ENCODE assay signal across 8 cellular contexts in the genomic region with DNA sequence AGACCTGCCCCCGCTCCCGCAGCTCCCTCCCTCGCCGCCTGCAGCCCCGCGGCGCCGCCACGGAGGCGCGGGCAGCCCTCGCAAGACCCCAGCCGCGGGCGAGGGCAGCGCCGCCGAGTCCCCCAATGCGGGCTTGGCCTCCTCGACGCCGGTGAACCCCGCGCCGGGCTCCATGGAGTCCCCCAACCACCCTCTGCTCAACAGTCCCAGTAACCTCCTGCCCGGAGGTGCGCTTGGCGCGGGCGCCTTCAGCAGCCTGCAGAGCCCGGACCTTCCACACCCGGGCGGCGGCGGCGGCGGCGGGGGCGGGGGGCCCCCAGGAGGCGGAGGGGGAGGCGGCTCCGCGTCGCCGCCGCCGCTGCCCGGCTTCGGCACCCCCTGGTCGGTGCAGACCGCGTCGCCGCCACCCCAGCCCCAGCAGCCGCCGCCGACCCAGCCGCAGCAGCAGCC. TPM values are rescaled to one million over a fixed set of nuclear protein-coding genes. Genes with fewer than 3 reads are reported as not detected.
DNase-seq lines count a peak whose midpoint lies in the region; ATAC-seq and TF ChIP-seq lines count a peak whose summit lies in the region.

No MANE protein-coding gene starts in this region.

- peaks cover 23% of the 10 kb centered on the region for H3K4me1 Mint-ChIP-seq in activated B cell treated with CpG ODN at 0.5 μM for 24 hours
- H3K4me1 Mint-ChIP-seq in dendritic cell treated with granulocyte-macrophage colony-stimulating factor and Interleukin-4, amounts not matched to agents 40 ng/mL and 50 ng/mL, for 4 days (ENCODE audit: low read depth), result peaks cover 6% of the 10 kb centered on the region

- intact Hi-C loops in activated B cell treated with CpG ODN at 0.5 μM for 24 hours (cut with micrococcal nuclease), result loop anchor here (2.0 to 10.0 kb wide), 10 partner anchors 131 to 1391 kb away; a partner anchor contains a TSS
- intact Hi-C loops in dendritic cell treated with granulocyte-macrophage colony-stimulating factor and Interleukin-4, amounts not matched to agents 40 ng/mL and 50 ng/mL, for 4 days (cut with micrococcal nuclease), result loop anchor here (5.0 to 10.0 kb wide), 6 partner anchors 99 to 1519 kb away; a partner anchor contains a TSS

- H3K36me3 Mint-ChIP-seq in activated B cell treated with CpG ODN at 0.5 μM for 24 hours (ENCODE audit: low read depth), result peaks cover 11% of the 10 kb centered on the region
- peaks cover 34% of the 10 kb centered on the region for H3K36me3 Mint-ChIP-seq in dendritic cell treated with granulocyte-macrophage colony-stimulating factor and Interleukin-4, amounts not matched to agents 40 ng/mL and 50 ng/mL, for 4 days (ENCODE audit: low read depth)

- ATAC-seq in GM18868 (IDR thresholded peaks at IDR 0.05; ENCODE audit: unreplicated experiment), result peak; percentile 16
- ATAC-seq in HG03354 (IDR thresholded peaks at IDR 0.05; ENCODE audit: poor library complexity, severe bottlenecking, unreplicated experiment), result peak; percentile 24
- peak; percentile 10 for ATAC-seq in activated B cell treated with CpG ODN at 0.5 μM for 24 hours (ENCODE audit: low read depth)

- no peaks in the 10 kb centered on the region for H3K27me3 Mint-ChIP-seq in activated B cell treated with CpG ODN at 0.5 μM for 24 hours
- no peaks in the 10 kb centered on the region for H3K27me3 Mint-ChIP-seq in dendritic cell treated with granulocyte-macrophage colony-stimulating factor and Interleukin-4, amounts not matched to agents 40 ng/mL and 50 ng/mL, for 4 days

- DNase-seq in activated B cell treated with CpG ODN at 0.5 μM for 24 hours (peak; percentile 69), lung microvascular endothelial cell (ENCODE audit: low read depth in 2 of 2) (peak; percentile 53 to 55), NCI-H2196 treated with DMSO at 0.1 percent for 48 hours (lab: John Stamatoyannopoulos, UW; ENCODE audit: unreplicated experiment) (no peak)
- peak; percentile 44 for DNase-seq in stimulated activated CD8-positive, alpha-beta memory T cell treated with anti-CD3 and anti-CD28 coated beads, Interleukin-15, amount 100 ng/mL, for 24 hours (ENCODE audit: low read depth)

- POLR2A ChIA-PET in activated B cell treated with CpG ODN at 0.5 μM for 24 hours (lab: Charles Lee), result interaction anchor here (0.5 to 2.7 kb wide), 10 partner anchors 9 to 1403 kb away, joined by 3 to 14 read pairs (median 4); a partner anchor contains a TSS

- peak overlapping the region; percentile 93 for H3K27ac ChIP-seq in 22Rv1

- peak overlapping the region; percentile 93 for H3K4me3 Mint-ChIP-seq in activated B cell treated with CpG ODN at 0.5 μM for 24 hours
- H3K4me3 Mint-ChIP-seq in dendritic cell treated with granulocyte-macrophage colony-stimulating factor and Interleukin-4, amounts not matched to agents 40 ng/mL and 50 ng/mL, for 4 days, result peak overlapping the region; percentile 80

- TF ChIP-seq CTCF in 22Rv1 (IDR thresholded peaks at IDR 0.05), result no peak
- no peak for TF ChIP-seq CTCF in activated B cell treated with CpG ODN at 0.5 μM for 24 hours (IDR thresholded peaks at IDR 0.05)

- CTCF ChIA-PET in activated B cell treated with CpG ODN at 0.5 μM for 24 hours (lab: Charles Lee), result no interaction called here

- H3K9me3 Mint-ChIP-seq in activated B cell treated with CpG ODN at 0.5 μM for 24 hours, result no peaks in the 10 kb centered on the region
- H3K9me3 Mint-ChIP-seq in dendritic cell treated with granulocyte-macrophage colony-stimulating factor and Interleukin-4, amounts not matched to agents 40 ng/mL and 50 ng/mL, for 4 days, result no peaks in the 10 kb centered on the region

- H3K27ac Mint-ChIP-seq in activated B cell treated with CpG ODN at 0.5 μM for 24 hours, result peak overlapping the region; percentile 71
- H3K27ac Mint-ChIP-seq in dendritic cell treated with granulocyte-macrophage colony-stimulating factor and Interleukin-4, amounts not matched to agents 40 ng/mL and 50 ng/mL, for 4 days, result peak overlapping the region; percentile 98

RNA-seq across cellular contexts. Expression of a gene that starts 1.2 kb away (rescaled TPM):
- total RNA-seq in activated B cell treated with CpG ODN at 0.5 μM for 24 hours, result 6.9 and 7.2 TPM in 2 replicates
- total RNA-seq in lung microvascular endothelial cell, result 5.0 and 7.5 TPM in 2 replicates
